Comparison of ENCODE assay signal across 17 cellular contexts in genomic region chr11:17721242-17721999, GRCh38. TPM values are rescaled to one million over a fixed set of nuclear protein-coding genes. Genes with fewer than 3 reads are reported as not detected.
DNase-seq lines count a peak whose midpoint lies in the region; ATAC-seq, FAIRE-seq and TF ChIP-seq lines count a peak whose summit lies in the region.
"Had no signal": no experiment of that assay in that cellular context is flagged by ENCODE, and none has a peak within 500 bp of the region (broad histone marks: within the 10 kb centered on the region; RNA-seq: fewer than 3 reads in every experiment).

No MANE protein-coding gene starts in this region.

- TF ChIP-seq CTCF in dorsolateral prefrontal cortex (IDR thresholded peaks at IDR 0.05 in 54 of 56, conservative IDR thresholded peaks at IDR 0.05 in 2 of 56; ENCODE audit: low read depth in 1 of 56, partially characterized antibody in 56 of 56) (no peak), osteoblast (IDR thresholded peaks at IDR 0.05; ENCODE audit: extremely low read depth, low read depth, low read length) (no peak)

- H3K4me2 ChIP-seq in osteoblast (ENCODE audit: insufficient read depth, low read length): no peak overlapping the region
- no peak overlapping the region for H3K4me2 ChIP-seq in Karpas-422 (ENCODE audit: low read depth, low read length, poor library complexity, severe bottlenecking)

- H2AFZ ChIP-seq in osteoblast (ENCODE audit: low read length) (no peak overlapping the region), Karpas-422 (ENCODE audit: low read length) (no peak overlapping the region)

- H3K27me3 ChIP-seq in dorsolateral prefrontal cortex (peaks cover 8 to 80% (median 44%) of the 10 kb centered on the region in 45 donors), osteoblast (ENCODE audit: insufficient read depth, low read length) (peaks cover 82% of the 10 kb centered on the region), Karpas-422 (ENCODE audit: low read length) (no peaks in the 10 kb centered on the region)

- no peaks in the 10 kb centered on the region for H3K36me3 ChIP-seq in osteoblast (ENCODE audit: insufficient read depth, low read length)
- no peaks in the 10 kb centered on the region for H3K36me3 ChIP-seq in Karpas-422 (ENCODE audit: insufficient read depth, low read length)
- H3K36me3 ChIP-seq: ascending aorta had no signal

- H3K27ac ChIP-seq in dorsolateral prefrontal cortex: no peak overlapping the region
- H3K27ac ChIP-seq in osteoblast (ENCODE audit: low read depth, low read length): no peak overlapping the region
- H3K27ac ChIP-seq in Karpas-422 (ENCODE audit: low read length): no peak overlapping the region
- H3K27ac ChIP-seq: ascending aorta, RWPE1 had no signal

- H3K4me3 Mint-ChIP-seq in stimulated activated memory B cell treated with anti-CD40 and anti-IgM and Interleukin-4, amounts not matched to agents 10 μg/mL and 1 μg/mL and 100 μg/mL, for 72 hours: no peak overlapping the region
- H3K4me3 Mint-ChIP-seq: activated T-helper 17 cell treated with anti-CD3 and anti-CD28 coated beads, Interleukin-2, amount 50 U/mL, for 72 hours; CD8-positive, alpha-beta T cell; mesothelial cell of epicardium; stimulated activated naive CD8-positive, alpha-beta T cell treated with anti-CD3 and anti-CD28 coated beads, Interleukin-15, Interleukin-2, amounts not matched to agents 100 ng/mL and 50 ng/mL, for 24 hours; T-helper 2 cell treated with Interferon-gamma antibody and Interleukin-4, amounts not matched to agents 5 μg/mL and 100 μg/mL, for 36 hours had no signal

- H3K9me2 ChIP-seq in Karpas-422 (replicated peaks; ENCODE audit: insufficient read depth, low read length): no peaks in the 10 kb centered on the region

- H3K36me3 Mint-ChIP-seq in stimulated activated memory B cell treated with anti-CD40 and anti-IgM and Interleukin-4, amounts not matched to agents 10 μg/mL and 1 μg/mL and 100 μg/mL, for 72 hours: no peaks in the 10 kb centered on the region
- H3K36me3 Mint-ChIP-seq: CD8-positive, alpha-beta T cell; mesothelial cell of epicardium had no signal

- no peak for ATAC-seq in stimulated activated memory B cell treated with anti-CD40 and anti-IgM and Interleukin-4, amounts not matched to agents 10 μg/mL and 1 μg/mL and 100 μg/mL, for 72 hours
- ATAC-seq: activated T-helper 17 cell treated with anti-CD3 and anti-CD28 coated beads, Interleukin-2, amount 50 U/mL, for 72 hours; CD8-positive, alpha-beta T cell had no signal

- POLR2A ChIA-PET in HEK293T (lab: Yijun Ruan, JAX): no interaction called here

- H4K20me1 ChIP-seq in osteoblast (ENCODE audit: insufficient read depth, low read length) (no peaks in the 10 kb centered on the region), Karpas-422 (ENCODE audit: insufficient read depth, low read depth, low read length) (no peaks in the 10 kb centered on the region)

- no peaks in the 10 kb centered on the region for H3K9me3 ChIP-seq in osteoblast (ENCODE audit: low read depth, low read length)
- H3K9me3 ChIP-seq in Karpas-422 (ENCODE audit: low read length): no peaks in the 10 kb centered on the region
- H3K9me3 ChIP-seq: ascending aorta had no signal

- CTCF ChIA-PET in HEK293T (lab: Yijun Ruan, JAX): interaction anchor here (0.5 to 3.3 kb wide), 8 partner anchors 9 to 246 kb away, joined by 3 to 16 read pairs (median 4); partner anchors contain the start of gene KCNC1

- H3K27me3 Mint-ChIP-seq in stimulated activated memory B cell treated with anti-CD40 and anti-IgM and Interleukin-4, amounts not matched to agents 10 μg/mL and 1 μg/mL and 100 μg/mL, for 72 hours: peaks cover 27% of the 10 kb centered on the region

- intact Hi-C loops in dorsolateral prefrontal cortex (cut with DNase I): loop anchor here in 1 of 2 donors (10.0 kb wide), 1 partner anchor 337 kb away; the partner anchor contains the start of gene KCNJ11

- no peak for FAIRE-seq in H54 (lab: Jason Lieb, UNC)

- no peaks in the 10 kb centered on the region for H3K9me3 Mint-ChIP-seq in stimulated activated memory B cell treated with anti-CD40 and anti-IgM and Interleukin-4, amounts not matched to agents 10 μg/mL and 1 μg/mL and 100 μg/mL, for 72 hours
- H3K9me3 Mint-ChIP-seq: activated T-helper 17 cell treated with anti-CD3 and anti-CD28 coated beads, Interleukin-2, amount 50 U/mL, for 72 hours; CD8-positive, alpha-beta T cell; mesothelial cell of epicardium; stimulated activated naive CD8-positive, alpha-beta T cell treated with anti-CD3 and anti-CD28 coated beads, Interleukin-15, Interleukin-2, amounts not matched to agents 100 ng/mL and 50 ng/mL, for 24 hours; T-helper 2 cell treated with Interferon-gamma antibody and Interleukin-4, amounts not matched to agents 5 μg/mL and 100 μg/mL, for 36 hours had no signal

- DNase-seq in DMS53 (lab: John Stamatoyannopoulos, UW) (peak; percentile 73), HEK293T (ENCODE audit: extremely low spot score) (peak; percentile 51), dorsolateral prefrontal cortex (peak in 1 of 10 donors; percentile 9), osteoblast (ENCODE audit: insufficient read length, low spot score, missing footprints) (peak; percentile 67), Karpas-422 (no peak), H54 (ENCODE audit: insufficient read length, low spot score) (no peak)
- DNase-seq: activated CD4-positive, alpha-beta T cell treated with anti-CD3 and anti-CD28 coated beads, Interleukin-2, amount 50 U/mL, for 1 hour; CD8-positive, alpha-beta T cell; effector CD4-positive, alpha-beta T cell had no signal

- H3K4me3 ChIP-seq in dorsolateral prefrontal cortex (peak overlapping the region in 50 of 59 donors; percentile 3 to 55 (median 30)), osteoblast (ENCODE audit: insufficient read depth, low read length) (no peak overlapping the region), Karpas-422 (ENCODE audit: low read length) (no peak overlapping the region)
- H3K4me3 ChIP-seq: ascending aorta had no signal

- no peak for TF ChIP-seq POLR2A in H54 (IDR thresholded peaks at IDR 0.05; ENCODE audit: low read depth, low read length)

- H3K9ac ChIP-seq in Karpas-422 (ENCODE audit: low read length): no peak overlapping the region

- H3K4me1 ChIP-seq in osteoblast (ENCODE audit: insufficient read depth, low read length) (no peaks in the 10 kb centered on the region), Karpas-422 (ENCODE audit: low read length) (no peaks in the 10 kb centered on the region)

- H3K79me2 ChIP-seq in osteoblast (ENCODE audit: insufficient read depth, low read length): no peaks in the 10 kb centered on the region
- no peaks in the 10 kb centered on the region for H3K79me2 ChIP-seq in Karpas-422 (ENCODE audit: low read length)

- H3K27ac Mint-ChIP-seq in stimulated activated memory B cell treated with anti-CD40 and anti-IgM and Interleukin-4, amounts not matched to agents 10 μg/mL and 1 μg/mL and 100 μg/mL, for 72 hours: no peak overlapping the region
- H3K27ac Mint-ChIP-seq: activated T-helper 17 cell treated with anti-CD3 and anti-CD28 coated beads, Interleukin-2, amount 50 U/mL, for 72 hours; CD8-positive, alpha-beta T cell; mesothelial cell of epicardium; stimulated activated naive CD8-positive, alpha-beta T cell treated with anti-CD3 and anti-CD28 coated beads, Interleukin-15, Interleukin-2, amounts not matched to agents 100 ng/mL and 50 ng/mL, for 24 hours; T-helper 2 cell treated with Interferon-gamma antibody and Interleukin-4, amounts not matched to agents 5 μg/mL and 100 μg/mL, for 36 hours had no signal

- no peaks in the 10 kb centered on the region for H3K4me1 Mint-ChIP-seq in stimulated activated memory B cell treated with anti-CD40 and anti-IgM and Interleukin-4, amounts not matched to agents 10 μg/mL and 1 μg/mL and 100 μg/mL, for 72 hours
- H3K4me1 Mint-ChIP-seq: activated T-helper 17 cell treated with anti-CD3 and anti-CD28 coated beads, Interleukin-2, amount 50 U/mL, for 72 hours had no signal

TF ChIP-seq in HEK293T, 16 proteins besides CTCF, POLR2A, EP300 and RAD21:
- TF ChIP-seq, protein P1, sequence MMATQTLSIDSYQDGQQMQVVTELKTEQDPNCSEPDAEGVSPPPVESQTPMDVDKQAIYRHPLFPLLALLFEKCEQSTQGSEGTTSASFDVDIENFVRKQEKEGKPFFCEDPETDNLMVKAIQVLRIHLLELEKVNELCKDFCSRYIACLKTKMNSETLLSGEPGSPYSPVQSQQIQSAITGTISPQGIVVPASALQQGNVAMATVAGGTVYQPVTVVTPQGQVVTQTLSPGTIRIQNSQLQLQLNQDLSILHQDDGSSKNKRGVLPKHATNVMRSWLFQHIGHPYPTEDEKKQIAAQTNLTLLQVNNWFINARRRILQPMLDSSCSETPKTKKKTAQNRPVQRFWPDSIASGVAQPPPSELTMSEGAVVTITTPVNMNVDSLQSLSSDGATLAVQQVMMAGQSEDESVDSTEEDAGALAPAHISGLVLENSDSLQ (IDR thresholded peaks at IDR 0.05): no peak
- TF ChIP-seq HDGF (IDR thresholded peaks at IDR 0.05; ENCODE audit: borderline replicate concordance) (no peak), ARNT (IDR thresholded peaks at IDR 0.05) (no peak), L3MBTL2 (conservative IDR thresholded peaks at IDR 0.05) (no peak), BHLHE40 (IDR thresholded peaks at IDR 0.05; ENCODE audit: borderline replicate concordance) (no peak), FOXA1 (IDR thresholded peaks at IDR 0.05) (no peak), SUZ12 (IDR thresholded peaks at IDR 0.05) (no peak), ELF4 (IDR thresholded peaks at IDR 0.05) (no peak), TARDBP (IDR thresholded peaks at IDR 0.05) (no peak), ZNF384 (IDR thresholded peaks at IDR 0.05) (no peak)

RNA-seq across cellular contexts. Expression of gene MYOD1, which starts 2.0 kb away (rescaled TPM):
- total RNA-seq in dorsolateral prefrontal cortex (under 1 TPM in 13 of 120 experiments, not detected in 107; 0.25 to 0.69 (median 0.31) TPM), osteoblast (not detected in 2 replicates)
- total RNA-seq in Karpas-422 (2014; rRNA removed; shearing (Covaris generic); ENCODE audit: low replicate concordance): not detected in 2 replicates
- total RNA-seq: activated T-helper 17 cell treated with anti-CD3 and anti-CD28 coated beads, Interleukin-2, amount 50 U/mL, for 72 hours; ascending aorta; CD8-positive, alpha-beta T cell; mesothelial cell of epicardium; pulmonary artery endothelial cell had no signal

RNA-seq across cellular contexts. Expression of gene KCNC1, which starts 13.2 kb away (rescaled TPM):
- total RNA-seq in dorsolateral prefrontal cortex (100 to 1,000 TPM in 77 of 120 experiments, 10 to 100 TPM in 43; 28.2 to 194 (median 105) TPM), osteoblast (under 0.01 TPM in 1 of 2 replicates, not detected in the other)
- total RNA-seq in Karpas-422 (2014; rRNA removed; shearing (Covaris generic); ENCODE audit: low replicate concordance): not detected in 2 replicates
- total RNA-seq: activated T-helper 17 cell treated with anti-CD3 and anti-CD28 coated beads, Interleukin-2, amount 50 U/mL, for 72 hours; ascending aorta; CD8-positive, alpha-beta T cell; pulmonary artery endothelial cell had no signal

Comparison
In these comparisons a context has a peak if more than half of its experiments do, and no peak if none do; other contexts are left out.
1. DNase-seq: peak in DMS53 (single experiment), HEK293T (single experiment) and osteoblast (single experiment); none in Karpas-422 (single experiment) and H54 (single experiment).
2. H3K4me3 ChIP-seq: peak in dorsolateral prefrontal cortex (50 of 59); none in osteoblast (single experiment) and Karpas-422 (single experiment).
3. RNA of gene KCNC1, which starts 13.2 kb away (total RNA-seq): 28.2 to 194 TPM in dorsolateral prefrontal cortex; under 0.01 TPM in osteoblast and not detected in Karpas-422; every median in the first group is over 10 times any median in the second.